Comparison of ENCODE assay signal across 8 cellular contexts in the genomic region with DNA sequence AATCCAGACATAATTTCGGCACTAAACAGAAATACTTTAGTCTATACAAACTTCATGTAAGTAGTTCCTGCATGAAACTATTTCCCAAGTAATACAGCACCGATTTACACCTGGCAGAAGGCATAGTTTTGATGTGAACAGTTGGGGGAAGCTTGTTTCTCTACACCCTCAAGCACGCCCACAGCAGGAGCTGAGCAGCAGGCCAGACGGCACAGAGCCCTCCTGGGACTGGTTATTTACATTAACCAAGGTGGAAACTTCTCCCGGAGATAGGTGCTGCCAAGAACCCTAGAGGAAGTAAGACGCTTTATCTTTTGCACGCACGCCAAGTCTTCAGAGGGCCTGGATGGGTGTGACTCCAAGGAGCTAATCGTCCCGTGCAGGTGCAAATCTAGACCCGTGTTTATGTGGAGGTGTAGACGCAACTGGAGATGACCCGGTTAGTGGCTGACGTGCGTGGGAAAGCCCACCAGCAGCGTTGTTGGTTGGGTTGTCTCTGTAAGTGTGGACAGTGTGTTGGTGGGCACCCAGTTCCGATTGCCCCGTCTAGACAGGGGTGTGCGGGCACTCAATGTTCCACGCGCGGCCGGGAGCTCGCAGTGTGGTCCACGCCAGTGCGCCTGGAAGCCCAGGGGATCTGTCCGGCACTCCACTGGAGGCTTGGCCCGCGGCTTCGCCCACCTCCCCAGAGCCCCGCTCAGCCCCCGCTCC. TPM values are rescaled to one million over a fixed set of nuclear protein-coding genes. Genes with fewer than 3 reads are reported as not detected.
A peak's percentile ranks its signal among the peaks of the same experiment; 100 is the strongest.
DNase-seq lines count a peak whose midpoint lies in the region; ATAC-seq and TF ChIP-seq lines count a peak whose summit lies in the region.

No MANE protein-coding gene starts in this region.

- no peak for TF ChIP-seq CTCF in SK-N-SH (IDR thresholded peaks at IDR 0.05)
- TF ChIP-seq CTCF in progenitor cell of endocrine pancreas (IDR thresholded peaks at IDR 0.05; ENCODE audit: unreplicated experiment), result no peak

- peak overlapping the region; percentile 82 for H3K4me2 ChIP-seq in SK-N-SH

- CTCF ChIA-PET in SK-N-SH (lab: Yijun Ruan, JAX), result interaction anchor here (1.2 to 4.2 kb wide), 4 partner anchors 11 to 75 kb away, joined by 3 to 20 read pairs (median 6); a partner anchor contains a TSS

- in situ Hi-C loops in KBM-7 (cut with MboI; ENCODE audit: low pct_unique_long_range_greater_than_20kb, low sequenced_read_pairs), result no loop called here

- H3K27ac ChIP-seq in SK-N-SH (ENCODE audit: low read depth in 2 of 2, low read length in 1 of 2), result peak overlapping the region in 1 of 2 experiments; percentile 53; a peak in 1 of 4 replicates

- peaks cover 8 to 11% of the 10 kb centered on the region in 2 experiments; a peak in 2 of 4 replicates for H3K4me1 ChIP-seq in SK-N-SH (ENCODE audit: control insufficient read depth in 1 of 2, insufficient read depth in 2 of 2, low read depth in 1 of 2, low read length in 1 of 2)

- ATAC-seq in GM21717 (IDR thresholded peaks at IDR 0.05; ENCODE audit: unreplicated experiment) (peak; percentile 49), left cardiac atrium (peak; percentile 37 to 50)

- no peak for TF ChIP-seq RAD21 in SK-N-SH (IDR thresholded peaks at IDR 0.05; ENCODE audit: low read length)

- H3K36me3 ChIP-seq in SK-N-SH (replicated peaks in 1 of 2; ENCODE audit: control insufficient read depth in 1 of 2, insufficient read depth in 2 of 2, low read length in 1 of 2), result no peaks in the 10 kb centered on the region

- POLR2A ChIA-PET in SK-N-SH (lab: Yijun Ruan, JAX), result no interaction called here

- no peaks in the 10 kb centered on the region for H3K27me3 Mint-ChIP-seq in activated naive CD8-positive, alpha-beta T cell
- H3K27me3 Mint-ChIP-seq in progenitor cell of endocrine pancreas, result no peaks in the 10 kb centered on the region

- H4K20me1 ChIP-seq in SK-N-SH (ENCODE audit: insufficient read depth), result no peaks in the 10 kb centered on the region

- H3K9me3 Mint-ChIP-seq in activated naive CD8-positive, alpha-beta T cell (ENCODE audit: low read depth), result no peaks in the 10 kb centered on the region
- no peaks in the 10 kb centered on the region for H3K9me3 Mint-ChIP-seq in progenitor cell of endocrine pancreas (ENCODE audit: low read depth)

- WGBS in SK-N-SH (ENCODE audit: low lambda C conversion rate), result 18% methylated on average over 16 of the region's 32 CpGs

- H3K4me1 Mint-ChIP-seq in activated naive CD8-positive, alpha-beta T cell (ENCODE audit: low read depth), result peaks cover 56% of the 10 kb centered on the region
- H3K4me1 Mint-ChIP-seq in progenitor cell of endocrine pancreas (ENCODE audit: low read depth), result peaks cover 4% of the 10 kb centered on the region

- intact Hi-C loops in left cardiac atrium (cut with DNase I), result loop anchor here in 1 of 2 donors (2.0 to 5.0 kb wide), 2 partner anchors 41 to 54 kb away; a partner anchor contains a TSS

- no peaks in the 10 kb centered on the region for H3K36me3 Mint-ChIP-seq in activated naive CD8-positive, alpha-beta T cell
- no peaks in the 10 kb centered on the region for H3K36me3 Mint-ChIP-seq in progenitor cell of endocrine pancreas (ENCODE audit: insufficient read depth)

- peak overlapping the region; percentile 64 to 73 for H3K4me3 ChIP-seq in SK-N-SH (ENCODE audit: low read depth in 2 of 2, low read length in 1 of 2)

- peak overlapping the region; percentile 93 for H3K27ac Mint-ChIP-seq in activated naive CD8-positive, alpha-beta T cell
- H3K27ac Mint-ChIP-seq in progenitor cell of endocrine pancreas, result peak overlapping the region; percentile 70

- no peaks in the 10 kb centered on the region for H3K9me2 ChIP-seq in SK-N-SH

- no peaks in the 10 kb centered on the region for H3K79me2 ChIP-seq in SK-N-SH (ENCODE audit: insufficient read depth)

- no peaks in the 10 kb centered on the region for H3K9me3 ChIP-seq in SK-N-SH

- peak overlapping the region; percentile 87 for H3K4me3 Mint-ChIP-seq in activated naive CD8-positive, alpha-beta T cell
- H3K4me3 Mint-ChIP-seq in progenitor cell of endocrine pancreas (ENCODE audit: low read depth), result peak overlapping the region; percentile 77

- peak overlapping the region; percentile 93 for H2AFZ ChIP-seq in SK-N-SH (ENCODE audit: low read depth)

- peak overlapping the region; percentile 54; the same call in 1 of the 2 replicates for H3K9ac ChIP-seq in SK-N-SH

- DNase-seq in DMS53 (lab: John Stamatoyannopoulos, UW) (peak; percentile 88), KBM-7 (peak; percentile 70), SK-N-SH (peak; percentile 30), left cardiac atrium (peak; percentile 61), progenitor cell of endocrine pancreas (ENCODE audit: low spot score, unreplicated experiment) (peak; percentile 9), GOT3 (lab: John Stamatoyannopoulos, UW) (no peak)

- H3F3A ChIP-seq in SK-N-SH (replicated peaks; ENCODE audit: insufficient read depth), result no peaks in the 10 kb centered on the region

- no peak for TF ChIP-seq EP300 in SK-N-SH (IDR thresholded peaks at IDR 0.05; ENCODE audit: borderline replicate concordance in 1 of 2, low read depth in 1 of 2, low read length in 1 of 2)

- no peaks in the 10 kb centered on the region for H3K27me3 ChIP-seq in SK-N-SH (ENCODE audit: insufficient read depth)

TF ChIP-seq in SK-N-SH, 30 proteins besides CTCF, POLR2A, EP300 and RAD21:
- TF ChIP-seq, protein P1, sequence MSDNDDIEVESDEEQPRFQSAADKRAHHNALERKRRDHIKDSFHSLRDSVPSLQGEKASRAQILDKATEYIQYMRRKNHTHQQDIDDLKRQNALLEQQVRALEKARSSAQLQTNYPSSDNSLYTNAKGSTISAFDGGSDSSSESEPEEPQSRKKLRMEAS (IDR thresholded peaks at IDR 0.05; ENCODE audit: low read depth), result no peak
- TF ChIP-seq SIN3A (IDR thresholded peaks at IDR 0.05; ENCODE audit: borderline replicate concordance, low read depth, low read length) (no peak), MXI1 (IDR thresholded peaks at IDR 0.05; ENCODE audit: low read depth, low read length) (no peak), NRF1 (IDR thresholded peaks at IDR 0.05; ENCODE audit: low read depth, low read length) (no peak), YY1 (IDR thresholded peaks at IDR 0.05; ENCODE audit: low read depth) (no peak)

RNA-seq across cellular contexts. Expression of a gene that starts 0.8 kb away (rescaled TPM):
- 4.0 and 5.5 TPM in 2 replicates for polyA plus RNA-seq in SK-N-SH (2012; rRNA removed)
- 3.2 and 3.8 TPM in 2 replicates for polyA plus RNA-seq in SK-N-SH (2012; cell fraction: cytosol; rRNA removed)
- polyA plus RNA-seq in SK-N-SH (2012; cell fraction: nucleus; rRNA removed), result 6.3 and 11.7 TPM in 2 replicates
- total RNA-seq in left cardiac atrium, result 10 to 100 TPM; 41.5 to 52.5 TPM
- total RNA-seq in progenitor cell of endocrine pancreas, result 14.8 and 16.1 TPM in 2 replicates

RNA-seq across cellular contexts. Expression of a gene that starts 53.9 kb away (rescaled TPM):
- 112 and 113 TPM in 2 replicates for polyA plus RNA-seq in SK-N-SH (2012; rRNA removed)
- polyA plus RNA-seq in SK-N-SH (2012; cell fraction: cytosol; rRNA removed), result 120 and 133 TPM in 2 replicates
- polyA plus RNA-seq in SK-N-SH (2012; cell fraction: nucleus; rRNA removed), result 79.8 and 105 TPM in 2 replicates
- total RNA-seq in left cardiac atrium (10 to 100 TPM; 36.2 to 56.4 TPM), progenitor cell of endocrine pancreas (102 and 107 TPM in 2 replicates)

RNA-seq across cellular contexts. Expression of a gene that starts 55.8 kb away (rescaled TPM):
- 3.3 and 3.9 TPM in 2 replicates for polyA plus RNA-seq in SK-N-SH (2012; rRNA removed)
- polyA plus RNA-seq in SK-N-SH (2012; cell fraction: cytosol; rRNA removed), result 3.9 TPM in 2 replicates
- polyA plus RNA-seq in SK-N-SH (2012; cell fraction: nucleus; rRNA removed), result 2.8 and 3.9 TPM in 2 replicates
- 1 to 10 TPM; 6.6 to 7.5 TPM for total RNA-seq in left cardiac atrium
- total RNA-seq in progenitor cell of endocrine pancreas, result 11.8 and 12.3 TPM in 2 replicates
